9 cellular contexts compared by ENCODE assay signal in the genomic region with DNA sequence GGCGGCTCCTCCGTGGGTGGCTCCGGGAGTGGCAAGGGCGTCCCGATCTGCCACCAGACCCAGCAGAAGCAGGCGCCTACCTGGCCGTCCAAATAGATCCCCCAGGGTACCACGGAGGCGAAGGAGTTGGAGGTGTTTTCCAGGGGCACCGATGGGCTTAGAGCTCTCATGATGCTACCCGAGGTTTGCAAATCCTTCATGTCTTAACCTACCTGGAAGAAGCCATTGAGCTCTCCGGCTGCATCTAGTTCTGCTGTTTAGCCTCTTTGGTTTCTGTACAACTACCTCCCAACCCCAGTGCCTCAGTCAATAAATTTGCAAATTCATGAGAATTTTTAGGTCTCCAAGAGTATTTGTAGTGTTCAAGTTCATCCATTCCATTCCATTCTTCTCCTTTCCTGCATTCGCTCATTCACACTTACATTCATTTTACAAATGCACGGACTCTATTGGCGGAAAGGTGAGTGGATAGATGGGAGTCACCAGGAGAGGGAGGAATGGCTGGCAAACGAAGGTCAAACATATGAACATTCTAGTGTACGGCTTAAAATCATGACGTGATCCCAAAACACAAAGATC. TPM values are rescaled to one million over a fixed set of nuclear protein-coding genes. Genes with fewer than 3 reads are reported as not detected.
DNase-seq lines count a peak whose midpoint lies in the region; ATAC-seq and TF ChIP-seq lines count a peak whose summit lies in the region.
"Had no signal": no experiment of that assay in that cellular context is flagged by ENCODE, and none has a peak within 500 bp of the region (broad histone marks: within the 10 kb centered on the region; RNA-seq: fewer than 3 reads in every experiment).

No MANE protein-coding gene starts in this region.

- no peak overlapping the region for H4K8ac ChIP-seq in trophoblast cell (ENCODE audit: low read depth, low read length)

- no peak overlapping the region for H2BK12ac ChIP-seq in trophoblast cell (ENCODE audit: low read length)

- H3K27me3 ChIP-seq in trophoblast cell (ENCODE audit: insufficient read depth, low read length): peaks cover 35% of the 10 kb centered on the region

- peak overlapping the region; percentile 20 for H3K4me3 ChIP-seq in epithelial cell of proximal tubule (ENCODE audit: low read depth, low read length)
- peak overlapping the region; percentile 67 for H3K4me3 ChIP-seq in trophoblast cell (ENCODE audit: low read depth, low read length)

- H3K18ac ChIP-seq in trophoblast cell (ENCODE audit: low read length): no peak overlapping the region

- no peak overlapping the region for H4K12ac ChIP-seq in trophoblast cell (ENCODE audit: low read depth, low read length)

- H3K4ac ChIP-seq in trophoblast cell (ENCODE audit: low read depth, low read length): no peak overlapping the region

- H3K79me2 ChIP-seq in trophoblast cell (ENCODE audit: control insufficient read depth, insufficient read depth, low read length, poor library complexity): no peaks in the 10 kb centered on the region

- no peak overlapping the region for H3K27ac ChIP-seq in trophoblast cell (ENCODE audit: low read depth, low read length)

- peak overlapping the region; percentile 50 for H3K9ac ChIP-seq in ES-I3 (ENCODE audit: low read depth, low read length)
- H3K9ac ChIP-seq in trophoblast cell (ENCODE audit: low read length): no peak overlapping the region

- WGBS in trophoblast cell (ENCODE audit: extremely low coverage, insufficient coverage, insufficient read length): no CpG with 5 or more reads among the region's 18 CpGs

- no peak overlapping the region for H4K91ac ChIP-seq in trophoblast cell (ENCODE audit: low read depth, low read length)

- H2AK5ac ChIP-seq in trophoblast cell (ENCODE audit: low read length): no peak overlapping the region

- no peak for TF ChIP-seq CTCF in epithelial cell of proximal tubule (conservative IDR thresholded peaks at IDR 0.05; ENCODE audit: low read depth, low read length)

- H2BK120ac ChIP-seq in trophoblast cell (ENCODE audit: insufficient read depth, low read length, poor library complexity): no peak overlapping the region

- H3K36me3 ChIP-seq in ES-I3 (ENCODE audit: insufficient read depth, low read length): no peaks in the 10 kb centered on the region
- no peaks in the 10 kb centered on the region for H3K36me3 ChIP-seq in trophoblast cell (ENCODE audit: control insufficient read depth in 1 of 2, insufficient read depth in 2 of 2, low read length in 2 of 2)

- peak overlapping the region; percentile 85 for H2AFZ ChIP-seq in trophoblast cell (ENCODE audit: insufficient read depth, low read length, poor library complexity)

- H3K4me2 ChIP-seq in trophoblast cell (ENCODE audit: low read length): peak overlapping the region; percentile 57

- no peak overlapping the region for H2BK5ac ChIP-seq in trophoblast cell (ENCODE audit: low read depth, low read length, poor library complexity)

- ATAC-seq in HG03039 (IDR thresholded peaks at IDR 0.05; ENCODE audit: unreplicated experiment): no peak

- peaks cover 7% of the 10 kb centered on the region; the same call in 1 of the 2 replicates for H3K4me1 ChIP-seq in ES-I3 (ENCODE audit: insufficient read depth, low read length)
- H3K4me1 ChIP-seq in trophoblast cell (ENCODE audit: control insufficient read depth in 1 of 2, insufficient read depth in 2 of 2, low read length in 2 of 2): peaks cover 0 to 5% of the 10 kb centered on the region in 2 experiments

- H3K9me3 ChIP-seq in ES-I3 (ENCODE audit: control insufficient read depth, insufficient read depth, low read length) (no peaks in the 10 kb centered on the region), trophoblast cell (ENCODE audit: insufficient read depth, low read depth, low read length) (no peaks in the 10 kb centered on the region)

- DNase-seq in NCI-H748 treated with DMSO at 0.1 percent for 48 hours (lab: John Stamatoyannopoulos, UW) (peak; percentile 14), epithelial cell of proximal tubule (ENCODE audit: low read depth) (no peak), trophoblast cell (no peak), SW 1271 (lab: John Stamatoyannopoulos, UW) (no peak), T1000 (lab: John Stamatoyannopoulos, UW) (no peak), anterior cingulate cortex (lab: John Stamatoyannopoulos, UW) (no peak)
- DNase-seq: NCI-H524 had no signal

- no peak overlapping the region for H3K14ac ChIP-seq in trophoblast cell (ENCODE audit: low read length)

- H3K79me1 ChIP-seq in trophoblast cell (ENCODE audit: low read length): peaks cover 2% of the 10 kb centered on the region

- no peak overlapping the region for H3K23ac ChIP-seq in trophoblast cell (ENCODE audit: low read length)

RNA-seq across cellular contexts. Expression of a gene that starts 2.4 kb away (rescaled TPM):
- total RNA-seq in epithelial cell of proximal tubule: not detected in 2 replicates
- 0.03 TPM in 1 of 2 replicates, not detected in the other for polyA plus RNA-seq in trophoblast cell (2013)

RNA-seq across cellular contexts. Expression of a gene that starts 44.5 kb away (rescaled TPM):
- total RNA-seq in epithelial cell of proximal tubule: 0.72 TPM in 1 of 2 replicates, not detected in the other
- 738 and 794 TPM in 2 replicates for polyA plus RNA-seq in trophoblast cell (2013)

RNA-seq across cellular contexts. Expression of a gene that starts 50.9 kb away (rescaled TPM):
- total RNA-seq in epithelial cell of proximal tubule: not detected in 2 replicates
- 0.12 and 0.25 TPM in 2 replicates for polyA plus RNA-seq in trophoblast cell (2013)

RNA-seq across cellular contexts. Expression of a gene that starts 58.7 kb away (rescaled TPM):
- not detected in 2 replicates for total RNA-seq in epithelial cell of proximal tubule
- polyA plus RNA-seq in trophoblast cell (2013): not detected in 2 replicates
